In genomic region chr19:35673121-35673804, GRCh38 we compare ENCODE assay signal across 8 cellular contexts. TPM values are rescaled to one million over a fixed set of nuclear protein-coding genes. Genes with fewer than 3 reads are reported as not detected.
DNase-seq lines count a peak whose midpoint lies in the region; ATAC-seq, FAIRE-seq and TF ChIP-seq lines count a peak whose summit lies in the region.

No MANE protein-coding gene starts in this region.

- H4K20me1 ChIP-seq in OCI-LY1 (ENCODE audit: insufficient read depth, low read length), result no peaks in the 10 kb centered on the region

- H3K4me2 ChIP-seq in OCI-LY1 (ENCODE audit: low read length), result peak overlapping the region; percentile 40; the same call in 1 of the 2 replicates

- H3K9me3 Mint-ChIP-seq in activated naive CD4-positive, alpha-beta T cell treated with anti-CD3 and anti-CD28 coated beads, Interleukin-2, amount 50 U/mL, for 24 hours, result no peaks in the 10 kb centered on the region

- H3K9ac ChIP-seq in OCI-LY1 (ENCODE audit: low read length), result no peak overlapping the region

- peaks cover 12% of the 10 kb centered on the region for H3K27me3 Mint-ChIP-seq in activated naive CD4-positive, alpha-beta T cell treated with anti-CD3 and anti-CD28 coated beads, Interleukin-2, amount 50 U/mL, for 24 hours

- no peaks in the 10 kb centered on the region for H3K36me3 Mint-ChIP-seq in activated naive CD4-positive, alpha-beta T cell treated with anti-CD3 and anti-CD28 coated beads, Interleukin-2, amount 50 U/mL, for 24 hours

- DNase-seq in GM12891 (ENCODE audit: insufficient read length, low spot score) (peak; percentile 46), left ventricle myocardium superior (peak; percentile 52), NCI-H524 treated with DMSO at 0.1 percent for 48 hours (lab: John Stamatoyannopoulos, UW) (no peak)
- DNase-seq in stimulated activated CD4-positive, alpha-beta T cell treated with anti-CD3 and anti-CD28 coated beads, Interleukin-12 subunit alpha, Interleukin-12 subunit beta, amount 100 ng/mL, for 4 hours, result peak; percentile 34

- no peak overlapping the region for H3K27ac Mint-ChIP-seq in activated naive CD4-positive, alpha-beta T cell treated with anti-CD3 and anti-CD28 coated beads, Interleukin-2, amount 50 U/mL, for 24 hours

- TF ChIP-seq CTCF in OCI-LY1 (IDR thresholded peaks at IDR 0.05; ENCODE audit: low read length), result no peak

- H3K36me3 ChIP-seq in OCI-LY1 (ENCODE audit: insufficient read depth, low read length), result no peaks in the 10 kb centered on the region

- H3K27me3 ChIP-seq in OCI-LY1 (ENCODE audit: insufficient read depth, low read length), result peaks cover 4% of the 10 kb centered on the region; the same call in 1 of the 2 replicates

- no peaks in the 10 kb centered on the region for H3K4me1 ChIP-seq in OCI-LY1 (ENCODE audit: insufficient read depth, low read length, severe bottlenecking)

- peak; percentile 83 for FAIRE-seq in GM12891 (lab: Jason Lieb, UNC)

- no peaks in the 10 kb centered on the region for H3K9me3 ChIP-seq in OCI-LY1 (ENCODE audit: low read length)

- no peaks in the 10 kb centered on the region for H3F3A ChIP-seq in OCI-LY1 (ENCODE audit: insufficient read depth, low read length)

- ATAC-seq in left ventricle myocardium superior (peak; percentile 65), GM21390 (IDR thresholded peaks at IDR 0.05; ENCODE audit: unreplicated experiment) (no peak), HG02884 (IDR thresholded peaks at IDR 0.05; ENCODE audit: unreplicated experiment) (no peak)

- peak overlapping the region; percentile 70 for H3K4me3 Mint-ChIP-seq in activated naive CD4-positive, alpha-beta T cell treated with anti-CD3 and anti-CD28 coated beads, Interleukin-2, amount 50 U/mL, for 24 hours

- H3K4me1 Mint-ChIP-seq in activated naive CD4-positive, alpha-beta T cell treated with anti-CD3 and anti-CD28 coated beads, Interleukin-2, amount 50 U/mL, for 24 hours, result peaks cover 8% of the 10 kb centered on the region

- H2AFZ ChIP-seq in OCI-LY1 (ENCODE audit: low read length), result no peak overlapping the region

- H3K9me2 ChIP-seq in OCI-LY1 (ENCODE audit: low read depth, low read length), result no peaks in the 10 kb centered on the region

- H3K4me3 ChIP-seq in OCI-LY1 (ENCODE audit: low read depth, low read length, poor library complexity, severe bottlenecking), result peak overlapping the region; percentile 27

- no peaks in the 10 kb centered on the region for H3K79me2 ChIP-seq in OCI-LY1 (ENCODE audit: insufficient read depth, low read length)

- H3K27ac ChIP-seq in OCI-LY1 (ENCODE audit: low read depth, low read length, poor library complexity, severe bottlenecking), result no peak overlapping the region

- intact Hi-C loops in left ventricle myocardium superior (cut with micrococcal nuclease), result no loop called here

- TF ChIP-seq POLR2A in GM12891 (IDR thresholded peaks at IDR 0.05; ENCODE audit: low read depth, low read length), result no peak

TF ChIP-seq in GM12891, 5 proteins besides CTCF, POLR2A, EP300 and RAD21:
- TF ChIP-seq PAX5 (IDR thresholded peaks at IDR 0.05; ENCODE audit: insufficient read depth, low read length, severe bottlenecking), result no peak
- no peak for TF ChIP-seq TAF1 (IDR thresholded peaks at IDR 0.05; ENCODE audit: low read depth, low read length)
- TF ChIP-seq POU2F2 (IDR thresholded peaks at IDR 0.05; ENCODE audit: low read depth, low read length), result no peak
- no peak for TF ChIP-seq POLR2AphosphoS5 (IDR thresholded peaks at IDR 0.05; ENCODE audit: low read depth, low read length)
- TF ChIP-seq SPI1 (IDR thresholded peaks at IDR 0.05; ENCODE audit: low read depth, low read length), result no peak

RNA-seq across cellular contexts. Expression of gene UPK1A, which starts 6.9 kb away (rescaled TPM):
- polyA plus RNA-seq in GM12891 (2012; ENCODE audit: low read depth, missing spikeins), result 0.36 TPM
- total RNA-seq in left ventricle myocardium superior, result not detected

RNA-seq across cellular contexts. Expression of gene COX6B1, which starts 25.1 kb away (rescaled TPM):
- 822 TPM for polyA plus RNA-seq in GM12891 (2012; ENCODE audit: low read depth, missing spikeins)
- total RNA-seq in left ventricle myocardium superior, result 1,553 TPM

RNA-seq across cellular contexts. Expression of gene ZBTB32, which starts 31.1 kb away (rescaled TPM):
- 31.2 TPM for polyA plus RNA-seq in GM12891 (2012; ENCODE audit: low read depth, missing spikeins)
- total RNA-seq in left ventricle myocardium superior, result not detected

RNA-seq across cellular contexts. Expression of gene ETV2, which starts 31.7 kb away (rescaled TPM):
- polyA plus RNA-seq in GM12891 (2012; ENCODE audit: low read depth, missing spikeins), result 0.53 TPM
- 0.27 TPM for total RNA-seq in left ventricle myocardium superior

RNA-seq across cellular contexts. Expression of gene RBM42, which starts 44.4 kb away (rescaled TPM):
- 41.7 TPM for polyA plus RNA-seq in GM12891 (2012; ENCODE audit: low read depth, missing spikeins)
- 51.0 TPM for total RNA-seq in left ventricle myocardium superior
